In the genomic region with DNA sequence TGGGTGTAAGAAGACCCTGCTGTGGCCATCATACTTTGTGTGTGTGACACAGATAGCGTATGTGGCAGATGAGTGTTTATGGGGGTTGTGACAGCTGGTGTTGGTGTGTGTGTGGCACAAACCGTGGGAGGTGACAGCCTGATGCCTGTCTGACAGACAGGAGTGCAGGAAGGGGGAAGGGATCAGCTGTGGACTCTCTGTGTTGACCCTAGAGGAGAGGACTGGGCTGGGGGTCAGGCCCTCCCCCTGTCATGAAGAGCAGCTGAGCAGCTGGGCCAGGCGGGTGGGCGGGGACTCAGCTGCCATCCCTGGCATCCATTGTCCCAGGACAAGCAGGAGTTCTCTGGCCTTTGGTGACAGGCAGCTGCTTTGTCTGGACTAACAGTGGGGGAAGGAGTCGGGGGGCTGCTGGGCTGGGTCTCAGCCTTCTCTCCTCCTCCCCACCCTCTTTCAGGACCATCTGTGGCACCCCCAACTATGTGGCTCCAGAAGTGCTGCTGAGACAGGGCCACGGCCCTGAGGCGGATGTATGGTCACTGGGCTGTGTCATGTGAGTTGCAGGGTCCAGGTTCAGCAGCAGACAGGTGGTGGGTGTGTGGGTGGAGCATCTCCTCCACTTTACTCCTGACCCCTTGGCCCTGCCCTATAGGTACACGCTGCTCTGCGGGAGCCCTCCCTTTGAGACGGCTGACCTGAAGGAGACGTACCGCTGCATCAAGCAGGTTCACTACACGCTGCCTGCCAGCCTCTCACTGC, we compare ENCODE assay signal across 9 cellular contexts. TPM values are rescaled to one million over a fixed set of nuclear protein-coding genes. Genes with fewer than 3 reads are reported as not detected.
DNase-seq lines count a peak whose midpoint lies in the region; ATAC-seq lines count a peak whose summit lies in the region.
"Had no signal": no experiment of that assay in that cellular context is flagged by ENCODE, and none has a peak within 500 bp of the region (broad histone marks: within the 10 kb centered on the region; RNA-seq: fewer than 3 reads in every experiment).

No MANE protein-coding gene starts in this region.

- H3K27ac Mint-ChIP-seq in stimulated activated naive CD8-positive, alpha-beta T cell treated with anti-CD3 and anti-CD28 coated beads, Interleukin-15, Interleukin-2, amounts not matched to agents 100 ng/mL and 50 ng/mL, for 24 hours: peak overlapping the region; percentile 96

- no peaks in the 10 kb centered on the region for H3K9me3 Mint-ChIP-seq in stimulated activated naive CD8-positive, alpha-beta T cell treated with anti-CD3 and anti-CD28 coated beads, Interleukin-15, Interleukin-2, amounts not matched to agents 100 ng/mL and 50 ng/mL, for 24 hours

- H3K27ac ChIP-seq in cingulate gyrus (ENCODE audit: low read depth, low read length): peak overlapping the region; percentile 77

- no peak for ATAC-seq in stimulated activated naive CD8-positive, alpha-beta T cell treated with anti-CD3 and anti-CD28 coated beads, Interleukin-15, Interleukin-2, amounts not matched to agents 100 U/mL and 50 U/mL, for 24 hours

- peaks cover 56% of the 10 kb centered on the region for H3K36me3 Mint-ChIP-seq in stimulated activated naive CD8-positive, alpha-beta T cell treated with anti-CD3 and anti-CD28 coated beads, Interleukin-15, Interleukin-2, amounts not matched to agents 100 ng/mL and 50 ng/mL, for 24 hours (ENCODE audit: low read depth)

- no peaks in the 10 kb centered on the region for H3K27me3 Mint-ChIP-seq in stimulated activated naive CD8-positive, alpha-beta T cell treated with anti-CD3 and anti-CD28 coated beads, Interleukin-15, Interleukin-2, amounts not matched to agents 100 ng/mL and 50 ng/mL, for 24 hours

- peak overlapping the region; percentile 96 for H3K4me3 Mint-ChIP-seq in stimulated activated naive CD8-positive, alpha-beta T cell treated with anti-CD3 and anti-CD28 coated beads, Interleukin-15, Interleukin-2, amounts not matched to agents 100 ng/mL and 50 ng/mL, for 24 hours

- DNase-seq in stimulated activated naive CD8-positive, alpha-beta T cell treated with anti-CD3 and anti-CD28 coated beads, Interleukin-15, Interleukin-2, amounts not matched to agents 100 U/mL and 50 U/mL, for 24 hours: no peak
- DNase-seq in myocyte (ENCODE audit: low read depth): peak; percentile 95
- no peak for DNase-seq in cerebellar cortex (ENCODE audit: low spot score)
- no peak for DNase-seq in NCI-H1436 treated with DMSO at 0.1 percent for 48 hours (lab: John Stamatoyannopoulos, UW)
- no peak for DNase-seq in SK-N-DZ (ENCODE audit: low spot score)
- DNase-seq in SIG-M5 treated with dmso at 0.1 percent for 504 hours (lab: John Stamatoyannopoulos, UW; ENCODE audit: unreplicated experiment): no peak
- DNase-seq: amniotic stem cell had no signal

- peaks cover 67% of the 10 kb centered on the region for H3K4me1 Mint-ChIP-seq in stimulated activated naive CD8-positive, alpha-beta T cell treated with anti-CD3 and anti-CD28 coated beads, Interleukin-15, Interleukin-2, amounts not matched to agents 100 ng/mL and 50 ng/mL, for 24 hours (ENCODE audit: low read depth)

RNA-seq across cellular contexts. Expression of a gene that starts 2.3 kb away (rescaled TPM):
- total RNA-seq in myocyte: 40.0 and 72.5 TPM in 2 replicates
- polyA plus RNA-seq in myocyte (2012): 50.9 TPM
- polyA plus RNA-seq in SK-N-DZ (2014; cell fraction: cytosol; rRNA removed): 2.8 and 5.9 TPM in 2 replicates
- 7.5 and 12.4 TPM in 2 replicates for polyA plus RNA-seq in SK-N-DZ (2014; cell fraction: nucleus; rRNA removed)

RNA-seq across cellular contexts. Expression of a gene that starts 4.7 kb away (rescaled TPM):
- total RNA-seq in myocyte: not detected in 2 replicates
- 3.0 TPM for polyA plus RNA-seq in myocyte (2012)
- not detected in 2 replicates for polyA plus RNA-seq in SK-N-DZ (2014; cell fraction: cytosol; rRNA removed)
- not detected in 2 replicates for polyA plus RNA-seq in SK-N-DZ (2014; cell fraction: nucleus; rRNA removed)

RNA-seq across cellular contexts. Expression of a gene that starts 5.8 kb away (rescaled TPM):
- 5.4 and 20.8 TPM in 2 replicates for total RNA-seq in myocyte
- 36.4 TPM for polyA plus RNA-seq in myocyte (2012)
- polyA plus RNA-seq in SK-N-DZ (2014; cell fraction: cytosol; rRNA removed): 0.53 and 0.97 TPM in 2 replicates
- polyA plus RNA-seq in SK-N-DZ (2014; cell fraction: nucleus; rRNA removed): 1.5 and 2.5 TPM in 2 replicates

RNA-seq across cellular contexts. Expression of a gene that starts 14.5 kb away (rescaled TPM):
- total RNA-seq in myocyte: 0.59 TPM in 1 of 2 replicates, not detected in the other
- polyA plus RNA-seq in myocyte (2012): 0.68 TPM
- not detected in 2 replicates for polyA plus RNA-seq in SK-N-DZ (2014; cell fraction: cytosol; rRNA removed)
- not detected in 2 replicates for polyA plus RNA-seq in SK-N-DZ (2014; cell fraction: nucleus; rRNA removed)

RNA-seq across cellular contexts. Expression of a gene that starts 27.1 kb away (rescaled TPM):
- total RNA-seq in myocyte: 1,824 and 2,185 TPM in 2 replicates
- polyA plus RNA-seq in myocyte (2012): 1,157 TPM
- 3,012 and 3,932 TPM in 2 replicates for polyA plus RNA-seq in SK-N-DZ (2014; cell fraction: cytosol; rRNA removed)
- 1,727 and 2,442 TPM in 2 replicates for polyA plus RNA-seq in SK-N-DZ (2014; cell fraction: nucleus; rRNA removed)
